Comparison of ENCODE assay signal across 23 cellular contexts in the genomic region with DNA sequence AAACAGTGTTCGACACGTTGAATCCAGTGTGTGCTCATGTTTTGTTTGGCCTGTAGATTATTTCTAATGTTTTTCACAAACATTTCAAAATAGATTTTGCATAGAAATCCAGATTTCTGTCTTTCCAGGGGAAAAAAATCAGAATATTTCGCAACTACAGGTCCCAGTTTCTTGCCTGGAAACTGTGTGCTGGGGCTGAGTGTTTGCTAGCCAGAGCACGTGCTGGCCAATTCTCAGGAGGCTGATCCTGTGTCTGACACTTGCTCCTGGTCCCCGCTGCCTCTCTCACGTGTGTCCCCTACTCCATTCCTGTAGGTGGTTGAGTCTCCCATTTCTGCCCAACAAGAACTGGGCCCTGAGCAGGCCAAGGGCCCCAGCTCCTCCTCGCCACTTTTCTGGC. TPM values are rescaled to one million over a fixed set of nuclear protein-coding genes. Genes with fewer than 3 reads are reported as not detected.
"Had no signal": no experiment of that assay in that cellular context is flagged by ENCODE, and none has a peak within 500 bp of the region (broad histone marks: within the 10 kb centered on the region; RNA-seq: fewer than 3 reads in every experiment).

No MANE protein-coding gene starts in this region.

- H3K27me3 ChIP-seq: cardiac muscle cell, right atrium auricular region, tibial artery, vagina had no signal

- H3K4me1 Mint-ChIP-seq: activated T-helper 17 cell treated with anti-CD3 and anti-CD28 coated beads, Interleukin-2, amount 50 U/mL, for 72 hours; naive B cell; neural crest cell had no signal

- H3K9me3 ChIP-seq: mucosa of descending colon, right atrium auricular region, tibial artery, vagina had no signal

- H3K4me3 Mint-ChIP-seq: activated CD4-positive, alpha-beta memory T cell treated with anti-CD3 and anti-CD28 coated beads for 36 hours; activated naive CD8-positive, alpha-beta T cell treated with anti-CD3 and anti-CD28 coated beads for 36 hours; activated T-helper 17 cell treated with anti-CD3 and anti-CD28 coated beads, Interleukin-2, amount 50 U/mL, for 72 hours; dendritic cell treated with granulocyte-macrophage colony-stimulating factor and Interleukin-4, amounts not matched to agents 40 ng/mL and 50 ng/mL, for 4 days; naive B cell; neural crest cell; stimulated activated memory B cell treated with anti-CD40 and anti-IgM and Interleukin-4, amounts not matched to agents 10 μg/mL and 1 μg/mL and 100 μg/mL, for 72 hours had no signal

- DNase-seq: activated CD4-positive, alpha-beta memory T cell treated with anti-CD3 and anti-CD28 coated beads for 36 hours; activated naive CD4-positive, alpha-beta T cell; activated naive CD8-positive, alpha-beta T cell treated with anti-CD3 and anti-CD28 coated beads for 36 hours; activated T-cell treated with anti-CD3 and anti-CD28 coated beads, Interleukin-2, amount 50 U/mL, for 1 hour; amygdala; effector CD8-positive, alpha-beta T cell; mammary epithelial cell; mucosa of descending colon; naive B cell; stimulated activated CD4-positive, alpha-beta T cell treated with anti-CD3 and anti-CD28 coated beads, Interleukin-4, amount 100 ng/mL, for 4 hours; SW 1271; T-helper 2 cell; tibial artery; WERI-Rb-1 had no signal

- H3K4me3 ChIP-seq: cardiac muscle cell, mucosa of descending colon, right atrium auricular region, tibial artery, vagina had no signal

- H3K27ac Mint-ChIP-seq: activated CD4-positive, alpha-beta memory T cell treated with anti-CD3 and anti-CD28 coated beads for 36 hours; activated naive CD8-positive, alpha-beta T cell treated with anti-CD3 and anti-CD28 coated beads for 36 hours; activated T-helper 17 cell treated with anti-CD3 and anti-CD28 coated beads, Interleukin-2, amount 50 U/mL, for 72 hours; dendritic cell treated with granulocyte-macrophage colony-stimulating factor and Interleukin-4, amounts not matched to agents 40 ng/mL and 50 ng/mL, for 4 days; naive B cell; progenitor cell of endocrine pancreas; stimulated activated memory B cell treated with anti-CD40 and anti-IgM and Interleukin-4, amounts not matched to agents 10 μg/mL and 1 μg/mL and 100 μg/mL, for 72 hours had no signal

- H3K27ac ChIP-seq: cardiac muscle cell, right atrium auricular region, tibial artery, vagina, WERI-Rb-1 had no signal

- H3K36me3 Mint-ChIP-seq: activated CD4-positive, alpha-beta memory T cell treated with anti-CD3 and anti-CD28 coated beads for 36 hours; activated naive CD8-positive, alpha-beta T cell treated with anti-CD3 and anti-CD28 coated beads for 36 hours; naive B cell; stimulated activated memory B cell treated with anti-CD40 and anti-IgM and Interleukin-4, amounts not matched to agents 10 μg/mL and 1 μg/mL and 100 μg/mL, for 72 hours had no signal

- H3K27me3 Mint-ChIP-seq: dendritic cell treated with granulocyte-macrophage colony-stimulating factor and Interleukin-4, amounts not matched to agents 40 ng/mL and 50 ng/mL, for 4 days had no signal

- H3K36me3 ChIP-seq: cardiac muscle cell, right atrium auricular region, tibial artery, vagina, WERI-Rb-1 had no signal

- ATAC-seq: activated T-helper 17 cell treated with anti-CD3 and anti-CD28 coated beads, Interleukin-2, amount 50 U/mL, for 72 hours; esophagus mucosa; mucosa of descending colon; stimulated activated memory B cell treated with anti-CD40 and anti-IgM and Interleukin-4, amounts not matched to agents 10 μg/mL and 1 μg/mL and 100 μg/mL, for 72 hours had no signal

- H3K9me3 Mint-ChIP-seq: activated CD4-positive, alpha-beta memory T cell treated with anti-CD3 and anti-CD28 coated beads for 36 hours; activated naive CD8-positive, alpha-beta T cell treated with anti-CD3 and anti-CD28 coated beads for 36 hours; activated T-helper 17 cell treated with anti-CD3 and anti-CD28 coated beads, Interleukin-2, amount 50 U/mL, for 72 hours; dendritic cell treated with granulocyte-macrophage colony-stimulating factor and Interleukin-4, amounts not matched to agents 40 ng/mL and 50 ng/mL, for 4 days; neural crest cell; stimulated activated memory B cell treated with anti-CD40 and anti-IgM and Interleukin-4, amounts not matched to agents 10 μg/mL and 1 μg/mL and 100 μg/mL, for 72 hours had no signal

- H3K4me1 ChIP-seq: right atrium auricular region, tibial artery, vagina had no signal

RNA-seq across cellular contexts. Expression of a gene that starts 2.4 kb away (rescaled TPM):
- total RNA-seq: activated CD4-positive, alpha-beta memory T cell treated with anti-CD3 and anti-CD28 coated beads for 36 hours; activated T-helper 17 cell treated with anti-CD3 and anti-CD28 coated beads, Interleukin-2, amount 50 U/mL, for 72 hours; neural crest cell; progenitor cell of endocrine pancreas; right atrium auricular region had no signal
